In genomic region chr3:196082471-196082971, GRCh38 we compare ENCODE assay signal across 8 cellular contexts. TPM values are rescaled to one million over a fixed set of nuclear protein-coding genes. Genes with fewer than 3 reads are reported as not detected.
DNase-seq lines count a peak whose midpoint lies in the region; ATAC-seq and TF ChIP-seq lines count a peak whose summit lies in the region.

No MANE protein-coding gene starts in this region.

- H3K9me3 ChIP-seq in testis: no peaks in the 10 kb centered on the region

- TF ChIP-seq CTCF in testis (IDR thresholded peaks at IDR 0.05): no peak

- no peaks in the 10 kb centered on the region for H3K9me3 Mint-ChIP-seq in activated naive CD8-positive, alpha-beta T cell (ENCODE audit: low read depth)

- intact Hi-C loops in testis (cut with DNase I; ENCODE audit: low total_unique reads): no loop called here

- no peak overlapping the region for H3K27ac ChIP-seq in ACC112 (ENCODE audit: low read depth, low read length)
- peak overlapping the region; percentile 92 for H3K27ac ChIP-seq in layer of hippocampus (ENCODE audit: low read depth, low read length)
- H3K27ac ChIP-seq in testis: peak overlapping the region; percentile 95 to 96

- H2AFZ ChIP-seq in ACC112 (ENCODE audit: low read length, unreplicated experiment): peak overlapping the region; percentile 96

- no peaks in the 10 kb centered on the region for H3K36me3 ChIP-seq in ACC112 (ENCODE audit: insufficient read depth, low read length)
- no peaks in the 10 kb centered on the region for H3K36me3 ChIP-seq in testis (ENCODE audit: low read depth, missing control alignments)

- 39 to 44% methylated on average over 7 of the region's 7 CpGs for WGBS in testis, 2 donors

- H3K4me3 Mint-ChIP-seq in activated naive CD8-positive, alpha-beta T cell: peak overlapping the region; percentile 100

- ATAC-seq in GM21723 (IDR thresholded peaks at IDR 0.05; ENCODE audit: unreplicated experiment): peak; percentile 6

- H3K79me2 ChIP-seq in ACC112 (ENCODE audit: control insufficient read depth, insufficient read depth, low read length, unreplicated experiment): peaks cover 41% of the 10 kb centered on the region

- H3K4me1 ChIP-seq in ACC112 (ENCODE audit: control insufficient read depth, insufficient read depth, low read length, unreplicated experiment): peaks cover 9% of the 10 kb centered on the region
- peaks cover 18% of the 10 kb centered on the region for H3K4me1 ChIP-seq in testis

- peaks cover 10% of the 10 kb centered on the region for H3K36me3 Mint-ChIP-seq in activated naive CD8-positive, alpha-beta T cell

- TF ChIP-seq POLR2A in testis (IDR thresholded peaks at IDR 0.05): no peak

- peak overlapping the region; percentile 80 for H3K4me3 ChIP-seq in ACC112 (ENCODE audit: low read depth, low read length)
- peak overlapping the region; percentile 86 to 96 for H3K4me3 ChIP-seq in testis

- H3K27ac Mint-ChIP-seq in activated naive CD8-positive, alpha-beta T cell: peak overlapping the region; percentile 86

- no peaks in the 10 kb centered on the region for H3K27me3 Mint-ChIP-seq in activated naive CD8-positive, alpha-beta T cell

- no peaks in the 10 kb centered on the region for H3K27me3 ChIP-seq in ACC112 (ENCODE audit: insufficient read depth, low read length)
- H3K27me3 ChIP-seq in layer of hippocampus (ENCODE audit: control insufficient read depth, insufficient read depth, low read length): no peaks in the 10 kb centered on the region
- no peaks in the 10 kb centered on the region for H3K27me3 ChIP-seq in testis

- H3K4me1 Mint-ChIP-seq in activated naive CD8-positive, alpha-beta T cell (ENCODE audit: low read depth): peaks cover 33% of the 10 kb centered on the region

- DNase-seq in testis (no peak), SIG-M5 treated with dmso at 0.1 percent for 504 hours (lab: John Stamatoyannopoulos, UW; ENCODE audit: unreplicated experiment) (no peak), NCI-H1930 (lab: John Stamatoyannopoulos, UW) (no peak), foreskin melanocyte (no peak)

RNA-seq across cellular contexts. Expression of gene TFRC, which starts 0.6 kb away (rescaled TPM):
- total RNA-seq in testis: 10 to 100 TPM; 72.1 to 77.0 TPM
- polyA plus RNA-seq in testis (ENCODE audit: insufficient read depth, low read depth, low replicate concordance): 38.6 TPM
